ENCODE assay signal across 12 cellular contexts in genomic region chr2:214378455-214379103, GRCh38.
DNase-seq lines count a peak whose midpoint lies in the region; ATAC-seq and TF ChIP-seq lines count a peak whose summit lies in the region.
"Had no signal": no experiment of that assay in that cellular context is flagged by ENCODE, and none has a peak within 500 bp of the region (broad histone marks: within the 10 kb centered on the region; RNA-seq: fewer than 3 reads in every experiment).

No MANE protein-coding gene starts in this region.

- peak overlapping the region; percentile 48; the same call in 1 of the 2 replicates for H3K27ac ChIP-seq in RWPE1
- H3K27ac ChIP-seq: lower lobe of right lung had no signal

- intact Hi-C loops in posterior cingulate gyrus (cut with DNase I) = no loop called here

- CTCF ChIA-PET in RWPE1 (lab: Yijun Ruan, JAX) = interaction anchor here (1.3 kb wide), 1 partner anchor 19 kb away, joined by 3 read pairs; no protein-coding TSS in a partner anchor

- POLR2A ChIA-PET in RWPE1 (lab: Yijun Ruan, JAX; ENCODE audit: low non-redundant PET) = no interaction called here

- H3K4me3 ChIP-seq in LNCaP clone FGC (ENCODE audit: low read depth, low read length) = no peak overlapping the region
- H3K4me3 ChIP-seq: lower lobe of right lung had no signal

- peak; percentile 20 for DNase-seq in DMS153 treated with DMSO at 0.1 percent for 48 hours (lab: John Stamatoyannopoulos, UW; ENCODE audit: unreplicated experiment)
- DNase-seq in LNCaP clone FGC (ENCODE audit: low read depth) = peak; percentile 100
- peak; percentile 55 for DNase-seq in RWPE1 (ENCODE audit: low spot score)
- DNase-seq in iPS-NIHi7 (ENCODE audit: extremely low spot score) = peak; percentile 31
- DNase-seq in posterior cingulate gyrus = no peak
- DNase-seq: activated CD4-positive, alpha-beta T cell treated with anti-CD3 and anti-CD28 coated beads for 1 hour; activated naive CD8-positive, alpha-beta T cell treated with anti-CD3 and anti-CD28 coated beads for 36 hours; lower lobe of right lung; T-helper 1 cell had no signal

- ATAC-seq in GM18502 (IDR thresholded peaks at IDR 0.05; ENCODE audit: poor library complexity, unreplicated experiment) = no peak
- no peak for ATAC-seq in GM18868 (IDR thresholded peaks at IDR 0.05; ENCODE audit: unreplicated experiment)
- no peak for ATAC-seq in GM21528 (IDR thresholded peaks at IDR 0.05; ENCODE audit: low FRiP score, unreplicated experiment)
- ATAC-seq: lower lobe of right lung had no signal

- TF ChIP-seq CTCF in LNCaP clone FGC (IDR thresholded peaks at IDR 0.05; ENCODE audit: control insufficient read depth, extremely low read depth, insufficient read depth) (peak; percentile 15; the same call in 1 of the 2 replicates), RWPE1 (conservative IDR thresholded peaks at IDR 0.05; ENCODE audit: low read depth) (no peak)

Comparison
In these comparisons a context has a peak if more than half of its experiments do, and no peak if none do; other contexts are left out.
1. DNase-seq: peak in DMS153 treated with DMSO at 0.1 percent for 48 hours (single experiment), LNCaP clone FGC (single experiment), RWPE1 (single experiment) and iPS-NIHi7 (single experiment); none in posterior cingulate gyrus (0 of 10).